In genomic region chr6:4344317-4344899, GRCh38 we compare ENCODE assay signal across 17 cellular contexts.
DNase-seq lines count a peak whose midpoint lies in the region; ATAC-seq, FAIRE-seq and TF ChIP-seq lines count a peak whose summit lies in the region.
"Had no signal": no experiment of that assay in that cellular context is flagged by ENCODE, and none has a peak within 500 bp of the region (broad histone marks: within the 10 kb centered on the region; RNA-seq: fewer than 3 reads in every experiment).

No MANE protein-coding gene starts in this region.

- H4K20me1 ChIP-seq in keratinocyte (ENCODE audit: control insufficient read depth, extremely low read depth, insufficient read depth, low read length) (no peaks in the 10 kb centered on the region), hepatocyte (ENCODE audit: insufficient read depth, poor library complexity, severe bottlenecking) (no peaks in the 10 kb centered on the region)

- H3K27me3 Mint-ChIP-seq in T-cell: peaks cover 12 to 18% of the 10 kb centered on the region in 2 donors

- ATAC-seq in T-cell (replicated peaks in 1 of 4): no peak

- no peak overlapping the region for H3K27ac ChIP-seq in HL-60 (replicated peaks)
- H3K27ac ChIP-seq in keratinocyte (ENCODE audit: control insufficient read depth, insufficient read depth, low read length): no peak overlapping the region
- H3K27ac ChIP-seq in hepatocyte: no peak overlapping the region
- H3K27ac ChIP-seq in WERI-Rb-1: no peak overlapping the region
- H3K27ac ChIP-seq: cardiac muscle cell, epithelial cell of prostate had no signal

- no peaks in the 10 kb centered on the region for H3K9me3 Mint-ChIP-seq in T-cell
- H3K9me3 Mint-ChIP-seq: activated CD4-positive, alpha-beta memory T cell treated with anti-CD3 and anti-CD28 coated beads for 36 hours had no signal

- H3K4me2 ChIP-seq in keratinocyte (ENCODE audit: control insufficient read depth, extremely low read depth, insufficient read depth, low read depth, low read length): no peak overlapping the region
- no peak overlapping the region for H3K4me2 ChIP-seq in hepatocyte

- H3K4me3 ChIP-seq in HL-60 (replicated peaks; ENCODE audit: insufficient read depth, low read length): no peak overlapping the region
- H3K4me3 ChIP-seq in keratinocyte (ENCODE audit: control insufficient read depth in 2 of 3, extremely low read depth in 1 of 3, insufficient read depth in 2 of 3, low read depth in 1 of 3, low read length in 3 of 3): no peak overlapping the region
- no peak overlapping the region for H3K4me3 ChIP-seq in hepatocyte
- H3K4me3 ChIP-seq in WERI-Rb-1 (ENCODE audit: low read depth, low read length): no peak overlapping the region
- H3K4me3 ChIP-seq: cardiac muscle cell had no signal

- no peaks in the 10 kb centered on the region for H3K4me1 ChIP-seq in keratinocyte (ENCODE audit: control insufficient read depth, extremely low read depth, insufficient read depth, low read length)
- no peaks in the 10 kb centered on the region for H3K4me1 ChIP-seq in hepatocyte (ENCODE audit: insufficient read depth)

- peak; percentile 13 for FAIRE-seq in keratinocyte (lab: Jason Lieb, UNC)

- DNase-seq in CD1c-positive myeloid dendritic cell (ENCODE audit: extremely low spot score): peak; percentile 75
- DNase-seq in HL-60 (ENCODE audit: low read depth in 1 of 2, low spot score in 1 of 2): peak; percentile 63 to 70
- DNase-seq in keratinocyte (ENCODE audit: low read depth, low spot score): no peak
- DNase-seq in hepatocyte (ENCODE audit: low spot score): no peak
- DNase-seq in T-cell: no peak
- DNase-seq in GOT3 (lab: John Stamatoyannopoulos, UW): no peak
- no peak for DNase-seq in WERI-Rb-1
- DNase-seq: activated CD4-positive, alpha-beta memory T cell treated with anti-CD3 and anti-CD28 coated beads for 36 hours; activated effector memory CD4-positive, alpha-beta T cell treated with anti-CD3 and anti-CD28 coated beads, Interleukin-2, amount 50 U/mL, for 16 hours; CD4-positive, CD25-positive, alpha-beta regulatory T cell; NCI-H1105 treated with DMSO at 0.1 percent for 48 hours; NK-92 treated with Interleukin-12 subunit alpha and Interleukin-12 subunit beta, amount 100 ng/mL, for 24 hours; stimulated activated CD4-positive, alpha-beta T cell treated with anti-CD3 and anti-CD28 coated beads, Interleukin-4, amount 100 ng/mL, for 4 hours; stimulated activated naive CD8-positive, alpha-beta T cell treated with anti-CD3 and anti-CD28 coated beads, Interleukin-15, Interleukin-2, amounts not matched to agents 100 U/mL and 50 U/mL, for 24 hours had no signal

- H3K4me1 Mint-ChIP-seq in T-cell: no peaks in the 10 kb centered on the region
- H3K4me1 Mint-ChIP-seq: CD4-positive, CD25-positive, alpha-beta regulatory T cell had no signal

- H3K9me3 ChIP-seq in keratinocyte (ENCODE audit: control insufficient read depth, low read depth, low read length): no peaks in the 10 kb centered on the region
- H3K9me3 ChIP-seq in hepatocyte (ENCODE audit: low read depth): no peaks in the 10 kb centered on the region
- H3K9me3 ChIP-seq in WERI-Rb-1 (ENCODE audit: severe bottlenecking): no peaks in the 10 kb centered on the region

- POLR2A ChIA-PET in T-cell (lab: Charles Lee): no interaction called here

- no peak overlapping the region for H3K9ac ChIP-seq in keratinocyte (ENCODE audit: control insufficient read depth, extremely low read depth, insufficient read depth, low read length)

- no peaks in the 10 kb centered on the region for H3K36me3 Mint-ChIP-seq in T-cell
- H3K36me3 Mint-ChIP-seq: activated CD4-positive, alpha-beta memory T cell treated with anti-CD3 and anti-CD28 coated beads for 36 hours; CD4-positive, CD25-positive, alpha-beta regulatory T cell had no signal

- CTCF ChIA-PET in T-cell (lab: Charles Lee): no interaction called here

- H3K79me2 ChIP-seq in keratinocyte (ENCODE audit: control insufficient read depth, insufficient read depth, low read length) (no peaks in the 10 kb centered on the region), hepatocyte (no peaks in the 10 kb centered on the region)

- H3K36me3 ChIP-seq in keratinocyte (ENCODE audit: control insufficient read depth in 2 of 2, extremely low read depth in 1 of 2, insufficient read depth in 2 of 2, low read length in 2 of 2) (no peaks in the 10 kb centered on the region), hepatocyte (replicated peaks; ENCODE audit: insufficient read depth, low read depth) (no peaks in the 10 kb centered on the region), WERI-Rb-1 (no peaks in the 10 kb centered on the region)
- H3K36me3 ChIP-seq: cardiac muscle cell had no signal

- H3K4me3 Mint-ChIP-seq in T-cell: no peak overlapping the region
- H3K4me3 Mint-ChIP-seq: activated CD4-positive, alpha-beta memory T cell treated with anti-CD3 and anti-CD28 coated beads for 36 hours; CD4-positive, CD25-positive, alpha-beta regulatory T cell had no signal

- dilution Hi-C loops in keratinocyte (cut with MboI; ENCODE audit: extremely low pct_ligation_motif_present, low sequenced_read_pairs): no loop called here

- H3K27me3 ChIP-seq in HL-60 (ENCODE audit: insufficient read depth, poor library complexity, severe bottlenecking) (no peaks in the 10 kb centered on the region), keratinocyte (ENCODE audit: control insufficient read depth, extremely low read depth, insufficient read depth, low read length) (no peaks in the 10 kb centered on the region), hepatocyte (no peaks in the 10 kb centered on the region), WERI-Rb-1 (ENCODE audit: insufficient read depth, low read depth, severe bottlenecking) (peaks cover 95% of the 10 kb centered on the region)
- H3K27me3 ChIP-seq: cardiac muscle cell had no signal

- 79% methylated on average over 10 of the region's 10 CpGs for WGBS in hepatocyte (ENCODE audit: low lambda C conversion rate, missing lambda C conversion rate)

- no peaks in the 10 kb centered on the region for H3K9me1 ChIP-seq in keratinocyte (ENCODE audit: control insufficient read depth, extremely low read depth, insufficient read depth, low read length)

- H3K9me2 ChIP-seq in hepatocyte (replicated peaks; ENCODE audit: insufficient read depth): no peaks in the 10 kb centered on the region

- no peak for TF ChIP-seq CTCF in HL-60 (IDR thresholded peaks at IDR 0.05; ENCODE audit: insufficient read depth, low read length)
- no peak for TF ChIP-seq CTCF in keratinocyte (optimal IDR thresholded peaks at IDR 0.05 in 1 of 3, IDR thresholded peaks at IDR 0.05 in 1 of 3, conservative IDR thresholded peaks at IDR 0.05 in 1 of 3; ENCODE audit: extremely low read depth in 1 of 3, insufficient read depth in 2 of 3, low read length in 3 of 3)
- no peak for TF ChIP-seq CTCF in hepatocyte (IDR thresholded peaks at IDR 0.05; ENCODE audit: poor library complexity)
- TF ChIP-seq CTCF in WERI-Rb-1 (IDR thresholded peaks at IDR 0.05; ENCODE audit: low read depth, low read length): no peak

- no peak overlapping the region for H3K27ac Mint-ChIP-seq in T-cell
- H3K27ac Mint-ChIP-seq: activated CD4-positive, alpha-beta memory T cell treated with anti-CD3 and anti-CD28 coated beads for 36 hours; CD4-positive, CD25-positive, alpha-beta regulatory T cell had no signal

- H2AFZ ChIP-seq in keratinocyte (ENCODE audit: control insufficient read depth, low read length): no peak overlapping the region
- no peak overlapping the region for H2AFZ ChIP-seq in hepatocyte

TF ChIP-seq in PFSK-1, 5 proteins besides CTCF, POLR2A, EP300 and RAD21:
- TF ChIP-seq, protein P1, sequence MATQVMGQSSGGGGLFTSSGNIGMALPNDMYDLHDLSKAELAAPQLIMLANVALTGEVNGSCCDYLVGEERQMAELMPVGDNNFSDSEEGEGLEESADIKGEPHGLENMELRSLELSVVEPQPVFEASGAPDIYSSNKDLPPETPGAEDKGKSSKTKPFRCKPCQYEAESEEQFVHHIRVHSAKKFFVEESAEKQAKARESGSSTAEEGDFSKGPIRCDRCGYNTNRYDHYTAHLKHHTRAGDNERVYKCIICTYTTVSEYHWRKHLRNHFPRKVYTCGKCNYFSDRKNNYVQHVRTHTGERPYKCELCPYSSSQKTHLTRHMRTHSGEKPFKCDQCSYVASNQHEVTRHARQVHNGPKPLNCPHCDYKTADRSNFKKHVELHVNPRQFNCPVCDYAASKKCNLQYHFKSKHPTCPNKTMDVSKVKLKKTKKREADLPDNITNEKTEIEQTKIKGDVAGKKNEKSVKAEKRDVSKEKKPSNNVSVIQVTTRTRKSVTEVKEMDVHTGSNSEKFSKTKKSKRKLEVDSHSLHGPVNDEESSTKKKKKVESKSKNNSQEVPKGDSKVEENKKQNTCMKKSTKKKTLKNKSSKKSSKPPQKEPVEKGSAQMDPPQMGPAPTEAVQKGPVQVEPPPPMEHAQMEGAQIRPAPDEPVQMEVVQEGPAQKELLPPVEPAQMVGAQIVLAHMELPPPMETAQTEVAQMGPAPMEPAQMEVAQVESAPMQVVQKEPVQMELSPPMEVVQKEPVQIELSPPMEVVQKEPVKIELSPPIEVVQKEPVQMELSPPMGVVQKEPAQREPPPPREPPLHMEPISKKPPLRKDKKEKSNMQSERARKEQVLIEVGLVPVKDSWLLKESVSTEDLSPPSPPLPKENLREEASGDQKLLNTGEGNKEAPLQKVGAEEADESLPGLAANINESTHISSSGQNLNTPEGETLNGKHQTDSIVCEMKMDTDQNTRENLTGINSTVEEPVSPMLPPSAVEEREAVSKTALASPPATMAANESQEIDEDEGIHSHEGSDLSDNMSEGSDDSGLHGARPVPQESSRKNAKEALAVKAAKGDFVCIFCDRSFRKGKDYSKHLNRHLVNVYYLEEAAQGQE (IDR thresholded peaks at IDR 0.05; ENCODE audit: insufficient read depth in 1 of 2, low read depth in 2 of 2, low read length in 2 of 2): 0 out of 4 replicates have a peak, but pooled peaks of 1 of the 2 experiments have one; percentile 48
- peak; percentile 67 for TF ChIP-seq FOXP2 (optimal IDR thresholded peaks at IDR 0.05; ENCODE audit: borderline replicate concordance, extremely low read depth, extremely low read length, insufficient read depth)
- TF ChIP-seq TAF1 (IDR thresholded peaks at IDR 0.05; ENCODE audit: borderline replicate concordance, insufficient read depth, low read length): no peak
- no peak for TF ChIP-seq POLR2AphosphoS5 (IDR thresholded peaks at IDR 0.05; ENCODE audit: low read depth, low read length)
- TF ChIP-seq SIN3A (IDR thresholded peaks at IDR 0.05; ENCODE audit: borderline replicate concordance, insufficient read depth, low read length): no peak

Comparison
In these comparisons a context has a peak if more than half of its experiments do, and no peak if none do; other contexts are left out.
1. DNase-seq: peak in CD1c-positive myeloid dendritic cell (single experiment) and HL-60 (2 of 2); none in keratinocyte (single experiment), hepatocyte (single experiment), T-cell (0 of 34), GOT3 (single experiment) and WERI-Rb-1 (single experiment).